1 cellular context compared by ENCODE assay signal in the genomic region with DNA sequence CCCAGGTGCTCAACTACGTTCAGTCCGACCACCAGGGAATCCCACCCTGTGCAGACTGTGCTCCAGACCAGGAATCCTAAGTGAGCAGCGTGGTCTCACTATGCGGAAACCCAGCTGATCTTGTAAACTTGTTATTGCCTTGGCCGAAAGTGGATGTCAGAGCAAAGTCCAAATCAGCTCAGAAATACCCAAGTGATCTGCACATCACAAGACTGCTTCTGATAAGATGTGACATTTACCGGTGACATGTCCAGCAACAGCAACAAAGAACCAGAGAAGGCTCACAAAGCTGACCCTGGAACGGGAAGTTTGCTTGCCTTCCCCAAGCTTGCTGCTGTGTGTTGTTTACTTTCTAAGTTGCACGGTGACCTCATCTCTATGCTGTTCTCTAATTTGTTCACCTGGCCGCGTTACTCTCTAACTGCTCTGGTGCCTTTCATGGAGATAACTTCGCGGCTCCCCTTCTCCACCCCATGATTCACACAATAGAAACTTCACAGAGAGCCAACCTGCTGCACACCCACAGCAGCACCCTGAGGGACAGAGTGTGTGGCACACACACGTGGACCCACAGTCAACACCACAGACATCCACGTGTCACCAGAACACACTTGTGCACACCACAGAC.
A peak's percentile ranks its signal among the peaks of the same experiment; 100 is the strongest.
TF ChIP-seq lines count a peak whose summit lies in the region.

No MANE protein-coding gene starts in this region.

TF ChIP-seq in K562, 482 proteins besides CTCF, POLR2A, EP300 and RAD21 (continued from another document and continues in another):
- TF ChIP-seq, protein P1, sequence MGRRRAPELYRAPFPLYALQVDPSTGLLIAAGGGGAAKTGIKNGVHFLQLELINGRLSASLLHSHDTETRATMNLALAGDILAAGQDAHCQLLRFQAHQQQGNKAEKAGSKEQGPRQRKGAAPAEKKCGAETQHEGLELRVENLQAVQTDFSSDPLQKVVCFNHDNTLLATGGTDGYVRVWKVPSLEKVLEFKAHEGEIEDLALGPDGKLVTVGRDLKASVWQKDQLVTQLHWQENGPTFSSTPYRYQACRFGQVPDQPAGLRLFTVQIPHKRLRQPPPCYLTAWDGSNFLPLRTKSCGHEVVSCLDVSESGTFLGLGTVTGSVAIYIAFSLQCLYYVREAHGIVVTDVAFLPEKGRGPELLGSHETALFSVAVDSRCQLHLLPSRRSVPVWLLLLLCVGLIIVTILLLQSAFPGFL (CRISPR knock-in tag; IDR thresholded peaks at IDR 0.05): peak; percentile 86; the same call in 1 of the 2 replicates
- TF ChIP-seq SRSF9 (IDR thresholded peaks at IDR 0.05; ENCODE audit: borderline replicate concordance, low read depth, low read length) (no peak), SNRNP70 (optimal IDR thresholded peaks at IDR 0.05; ENCODE audit: low read depth, low read length) (no peak), BHLHE40 (IDR thresholded peaks at IDR 0.05; ENCODE audit: low read length) (peak; percentile 2; the same call in 1 of the 2 replicates), CBFA2T3 (IDR thresholded peaks at IDR 0.05) (no peak), HDAC1 (IDR thresholded peaks at IDR 0.05) (no peak), L3MBTL2 (IDR thresholded peaks at IDR 0.05) (peak; percentile 36), HDAC8 (tag; IDR thresholded peaks at IDR 0.05) (no peak), BRD9 (IDR thresholded peaks at IDR 0.05; ENCODE audit: low read depth, partially characterized antibody) (no peak), ETV1 (tag; conservative IDR thresholded peaks at IDR 0.05; ENCODE audit: low read depth) (no peak), SRF (CRISPR knock-in tag; IDR thresholded peaks at IDR 0.05) (no peak), DPF2 (IDR thresholded peaks at IDR 0.05) (no peak), SAFB (IDR thresholded peaks at IDR 0.05; ENCODE audit: borderline replicate concordance, low read depth, low read length) (no peak), POU5F1 (IDR thresholded peaks at IDR 0.05; ENCODE audit: borderline replicate concordance, low read depth, low read length, partially characterized antibody) (no peak), MYC (IDR thresholded peaks at IDR 0.05; ENCODE audit: low read depth, low read length) (peak; percentile 20; the same call in 1 of the 2 replicates), MYC (CRISPR knock-in tag; IDR thresholded peaks at IDR 0.05; ENCODE audit: borderline replicate concordance, low read depth) (0 out of 2 replicates have a peak, but pooled peaks have one; percentile 16), MEF2A (IDR thresholded peaks at IDR 0.05; ENCODE audit: control insufficient read depth, low read depth, low read length) (no peak), BRCA1 (IDR thresholded peaks at IDR 0.05) (no peak), BRCA1 (CRISPR knock-in tag; IDR thresholded peaks at IDR 0.05) (no peak), ZNF79 (CRISPR knock-in tag; IDR thresholded peaks at IDR 0.05; ENCODE audit: low read depth) (no peak), ZNF77 (CRISPR knock-in tag; IDR thresholded peaks at IDR 0.05) (no peak), TEAD4 (IDR thresholded peaks at IDR 0.05; ENCODE audit: low read length) (no peak), TEAD4 (CRISPR knock-in tag; IDR thresholded peaks at IDR 0.05; ENCODE audit: borderline replicate concordance) (no peak), TAF7 (tag; IDR thresholded peaks at IDR 0.05) (no peak), HSF4 (CRISPR knock-in tag; IDR thresholded peaks at IDR 0.05; ENCODE audit: borderline replicate concordance) (no peak), CREM (IDR thresholded peaks at IDR 0.05; ENCODE audit: low read depth) (no peak), DACH1 (IDR thresholded peaks at IDR 0.05; ENCODE audit: partially characterized antibody) (no peak), ZNF445 (CRISPR knock-in tag; IDR thresholded peaks at IDR 0.05; ENCODE audit: low read depth) (no peak), SREBF1 (IDR thresholded peaks at IDR 0.05; ENCODE audit: borderline replicate concordance, low read depth, low read length) (no peak), ZNF3 (CRISPR knock-in tag; IDR thresholded peaks at IDR 0.05) (no peak), ZKSCAN8 (CRISPR knock-in tag; IDR thresholded peaks at IDR 0.05) (no peak), MECOM (CRISPR knock-in tag; IDR thresholded peaks at IDR 0.05) (no peak), CTBP1 (IDR thresholded peaks at IDR 0.05; ENCODE audit: borderline replicate concordance) (peak; percentile 74), CBX8 (IDR thresholded peaks at IDR 0.05; ENCODE audit: borderline replicate concordance, extremely low read depth, low read depth, low read length, poor library complexity, severe bottlenecking) (no peak), ZNF408 (CRISPR knock-in tag; IDR thresholded peaks at IDR 0.05; ENCODE audit: low read depth) (no peak)
- TF ChIP-seq, protein P2, sequence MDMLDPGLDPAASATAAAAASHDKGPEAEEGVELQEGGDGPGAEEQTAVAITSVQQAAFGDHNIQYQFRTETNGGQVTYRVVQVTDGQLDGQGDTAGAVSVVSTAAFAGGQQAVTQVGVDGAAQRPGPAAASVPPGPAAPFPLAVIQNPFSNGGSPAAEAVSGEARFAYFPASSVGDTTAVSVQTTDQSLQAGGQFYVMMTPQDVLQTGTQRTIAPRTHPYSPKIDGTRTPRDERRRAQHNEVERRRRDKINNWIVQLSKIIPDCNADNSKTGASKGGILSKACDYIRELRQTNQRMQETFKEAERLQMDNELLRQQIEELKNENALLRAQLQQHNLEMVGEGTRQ (CRISPR knock-in tag; IDR thresholded peaks at IDR 0.05): no peak
- TF ChIP-seq, protein P3, sequence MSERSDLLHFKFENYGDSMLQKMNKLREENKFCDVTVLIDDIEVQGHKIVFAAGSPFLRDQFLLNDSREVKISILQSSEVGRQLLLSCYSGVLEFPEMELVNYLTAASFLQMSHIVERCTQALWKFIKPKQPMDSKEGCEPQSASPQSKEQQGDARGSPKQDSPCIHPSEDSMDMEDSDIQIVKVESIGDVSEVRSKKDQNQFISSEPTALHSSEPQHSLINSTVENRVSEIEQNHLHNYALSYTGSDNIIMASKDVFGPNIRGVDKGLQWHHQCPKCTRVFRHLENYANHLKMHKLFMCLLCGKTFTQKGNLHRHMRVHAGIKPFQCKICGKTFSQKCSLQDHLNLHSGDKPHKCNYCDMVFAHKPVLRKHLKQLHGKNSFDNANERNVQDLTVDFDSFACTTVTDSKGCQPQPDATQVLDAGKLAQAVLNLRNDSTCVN (CRISPR knock-in tag; IDR thresholded peaks at IDR 0.05): no peak
- TF ChIP-seq, protein P4, sequence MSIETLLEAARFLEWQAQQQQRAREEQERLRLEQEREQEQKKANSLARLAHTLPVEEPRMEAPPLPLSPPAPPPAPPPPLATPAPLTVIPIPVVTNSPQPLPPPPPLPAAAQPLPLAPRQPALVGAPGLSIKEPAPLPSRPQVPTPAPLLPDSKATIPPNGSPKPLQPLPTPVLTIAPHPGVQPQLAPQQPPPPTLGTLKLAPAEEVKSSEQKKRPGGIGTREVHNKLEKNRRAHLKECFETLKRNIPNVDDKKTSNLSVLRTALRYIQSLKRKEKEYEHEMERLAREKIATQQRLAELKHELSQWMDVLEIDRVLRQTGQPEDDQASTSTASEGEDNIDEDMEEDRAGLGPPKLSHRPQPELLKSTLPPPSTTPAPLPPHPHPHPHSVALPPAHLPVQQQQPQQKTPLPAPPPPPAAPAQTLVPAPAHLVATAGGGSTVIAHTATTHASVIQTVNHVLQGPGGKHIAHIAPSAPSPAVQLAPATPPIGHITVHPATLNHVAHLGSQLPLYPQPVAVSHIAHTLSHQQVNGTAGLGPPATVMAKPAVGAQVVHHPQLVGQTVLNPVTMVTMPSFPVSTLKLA (conservative IDR thresholded peaks at IDR 0.05): 0 out of 4 replicates have a peak, but pooled peaks of 1 of the 2 experiments have one; percentile 28
- TF ChIP-seq, protein P5, sequence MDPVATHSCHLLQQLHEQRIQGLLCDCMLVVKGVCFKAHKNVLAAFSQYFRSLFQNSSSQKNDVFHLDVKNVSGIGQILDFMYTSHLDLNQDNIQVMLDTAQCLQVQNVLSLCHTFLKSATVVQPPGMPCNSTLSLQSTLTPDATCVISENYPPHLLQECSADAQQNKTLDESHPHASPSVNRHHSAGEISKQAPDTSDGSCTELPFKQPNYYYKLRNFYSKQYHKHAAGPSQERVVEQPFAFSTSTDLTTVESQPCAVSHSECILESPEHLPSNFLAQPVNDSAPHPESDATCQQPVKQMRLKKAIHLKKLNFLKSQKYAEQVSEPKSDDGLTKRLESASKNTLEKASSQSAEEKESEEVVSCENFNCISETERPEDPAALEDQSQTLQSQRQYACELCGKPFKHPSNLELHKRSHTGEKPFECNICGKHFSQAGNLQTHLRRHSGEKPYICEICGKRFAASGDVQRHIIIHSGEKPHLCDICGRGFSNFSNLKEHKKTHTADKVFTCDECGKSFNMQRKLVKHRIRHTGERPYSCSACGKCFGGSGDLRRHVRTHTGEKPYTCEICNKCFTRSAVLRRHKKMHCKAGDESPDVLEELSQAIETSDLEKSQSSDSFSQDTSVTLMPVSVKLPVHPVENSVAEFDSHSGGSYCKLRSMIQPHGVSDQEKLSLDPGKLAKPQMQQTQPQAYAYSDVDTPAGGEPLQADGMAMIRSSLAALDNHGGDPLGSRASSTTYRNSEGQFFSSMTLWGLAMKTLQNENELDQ (CRISPR knock-in tag; IDR thresholded peaks at IDR 0.05; ENCODE audit: borderline replicate concordance): no peak
- TF ChIP-seq, protein P6, sequence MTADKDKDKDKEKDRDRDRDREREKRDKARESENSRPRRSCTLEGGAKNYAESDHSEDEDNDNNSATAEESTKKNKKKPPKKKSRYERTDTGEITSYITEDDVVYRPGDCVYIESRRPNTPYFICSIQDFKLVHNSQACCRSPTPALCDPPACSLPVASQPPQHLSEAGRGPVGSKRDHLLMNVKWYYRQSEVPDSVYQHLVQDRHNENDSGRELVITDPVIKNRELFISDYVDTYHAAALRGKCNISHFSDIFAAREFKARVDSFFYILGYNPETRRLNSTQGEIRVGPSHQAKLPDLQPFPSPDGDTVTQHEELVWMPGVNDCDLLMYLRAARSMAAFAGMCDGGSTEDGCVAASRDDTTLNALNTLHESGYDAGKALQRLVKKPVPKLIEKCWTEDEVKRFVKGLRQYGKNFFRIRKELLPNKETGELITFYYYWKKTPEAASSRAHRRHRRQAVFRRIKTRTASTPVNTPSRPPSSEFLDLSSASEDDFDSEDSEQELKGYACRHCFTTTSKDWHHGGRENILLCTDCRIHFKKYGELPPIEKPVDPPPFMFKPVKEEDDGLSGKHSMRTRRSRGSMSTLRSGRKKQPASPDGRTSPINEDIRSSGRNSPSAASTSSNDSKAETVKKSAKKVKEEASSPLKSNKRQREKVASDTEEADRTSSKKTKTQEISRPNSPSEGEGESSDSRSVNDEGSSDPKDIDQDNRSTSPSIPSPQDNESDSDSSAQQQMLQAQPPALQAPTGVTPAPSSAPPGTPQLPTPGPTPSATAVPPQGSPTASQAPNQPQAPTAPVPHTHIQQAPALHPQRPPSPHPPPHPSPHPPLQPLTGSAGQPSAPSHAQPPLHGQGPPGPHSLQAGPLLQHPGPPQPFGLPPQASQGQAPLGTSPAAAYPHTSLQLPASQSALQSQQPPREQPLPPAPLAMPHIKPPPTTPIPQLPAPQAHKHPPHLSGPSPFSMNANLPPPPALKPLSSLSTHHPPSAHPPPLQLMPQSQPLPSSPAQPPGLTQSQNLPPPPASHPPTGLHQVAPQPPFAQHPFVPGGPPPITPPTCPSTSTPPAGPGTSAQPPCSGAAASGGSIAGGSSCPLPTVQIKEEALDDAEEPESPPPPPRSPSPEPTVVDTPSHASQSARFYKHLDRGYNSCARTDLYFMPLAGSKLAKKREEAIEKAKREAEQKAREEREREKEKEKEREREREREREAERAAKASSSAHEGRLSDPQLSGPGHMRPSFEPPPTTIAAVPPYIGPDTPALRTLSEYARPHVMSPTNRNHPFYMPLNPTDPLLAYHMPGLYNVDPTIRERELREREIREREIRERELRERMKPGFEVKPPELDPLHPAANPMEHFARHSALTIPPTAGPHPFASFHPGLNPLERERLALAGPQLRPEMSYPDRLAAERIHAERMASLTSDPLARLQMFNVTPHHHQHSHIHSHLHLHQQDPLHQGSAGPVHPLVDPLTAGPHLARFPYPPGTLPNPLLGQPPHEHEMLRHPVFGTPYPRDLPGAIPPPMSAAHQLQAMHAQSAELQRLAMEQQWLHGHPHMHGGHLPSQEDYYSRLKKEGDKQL (CRISPR knock-in tag; IDR thresholded peaks at IDR 0.05; ENCODE audit: borderline replicate concordance): 0 out of 2 replicates have a peak, but pooled peaks have one; percentile 75
- TF ChIP-seq, protein P7, sequence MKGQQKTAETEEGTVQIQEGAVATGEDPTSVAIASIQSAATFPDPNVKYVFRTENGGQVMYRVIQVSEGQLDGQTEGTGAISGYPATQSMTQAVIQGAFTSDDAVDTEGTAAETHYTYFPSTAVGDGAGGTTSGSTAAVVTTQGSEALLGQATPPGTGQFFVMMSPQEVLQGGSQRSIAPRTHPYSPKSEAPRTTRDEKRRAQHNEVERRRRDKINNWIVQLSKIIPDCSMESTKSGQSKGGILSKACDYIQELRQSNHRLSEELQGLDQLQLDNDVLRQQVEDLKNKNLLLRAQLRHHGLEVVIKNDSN (CRISPR knock-in tag; IDR thresholded peaks at IDR 0.05): no peak
- TF ChIP-seq, protein P8, sequence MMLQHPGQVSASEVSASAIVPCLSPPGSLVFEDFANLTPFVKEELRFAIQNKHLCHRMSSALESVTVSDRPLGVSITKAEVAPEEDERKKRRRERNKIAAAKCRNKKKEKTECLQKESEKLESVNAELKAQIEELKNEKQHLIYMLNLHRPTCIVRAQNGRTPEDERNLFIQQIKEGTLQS (IDR thresholded peaks at IDR 0.05): peak; percentile 88
- TF ChIP-seq, protein P8 (CRISPR knock-in tag; conservative IDR thresholded peaks at IDR 0.05): peak; percentile 58; the same call in 1 of the 2 replicates
- TF ChIP-seq, protein P9, sequence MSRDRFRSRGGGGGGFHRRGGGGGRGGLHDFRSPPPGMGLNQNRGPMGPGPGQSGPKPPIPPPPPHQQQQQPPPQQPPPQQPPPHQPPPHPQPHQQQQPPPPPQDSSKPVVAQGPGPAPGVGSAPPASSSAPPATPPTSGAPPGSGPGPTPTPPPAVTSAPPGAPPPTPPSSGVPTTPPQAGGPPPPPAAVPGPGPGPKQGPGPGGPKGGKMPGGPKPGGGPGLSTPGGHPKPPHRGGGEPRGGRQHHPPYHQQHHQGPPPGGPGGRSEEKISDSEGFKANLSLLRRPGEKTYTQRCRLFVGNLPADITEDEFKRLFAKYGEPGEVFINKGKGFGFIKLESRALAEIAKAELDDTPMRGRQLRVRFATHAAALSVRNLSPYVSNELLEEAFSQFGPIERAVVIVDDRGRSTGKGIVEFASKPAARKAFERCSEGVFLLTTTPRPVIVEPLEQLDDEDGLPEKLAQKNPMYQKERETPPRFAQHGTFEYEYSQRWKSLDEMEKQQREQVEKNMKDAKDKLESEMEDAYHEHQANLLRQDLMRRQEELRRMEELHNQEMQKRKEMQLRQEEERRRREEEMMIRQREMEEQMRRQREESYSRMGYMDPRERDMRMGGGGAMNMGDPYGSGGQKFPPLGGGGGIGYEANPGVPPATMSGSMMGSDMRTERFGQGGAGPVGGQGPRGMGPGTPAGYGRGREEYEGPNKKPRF (IDR thresholded peaks at IDR 0.05; ENCODE audit: low read depth, low read length): no peak
- TF ChIP-seq, protein P10, sequence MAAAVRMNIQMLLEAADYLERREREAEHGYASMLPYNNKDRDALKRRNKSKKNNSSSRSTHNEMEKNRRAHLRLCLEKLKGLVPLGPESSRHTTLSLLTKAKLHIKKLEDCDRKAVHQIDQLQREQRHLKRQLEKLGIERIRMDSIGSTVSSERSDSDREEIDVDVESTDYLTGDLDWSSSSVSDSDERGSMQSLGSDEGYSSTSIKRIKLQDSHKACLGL (CRISPR knock-in tag; IDR thresholded peaks at IDR 0.05; ENCODE audit: borderline replicate concordance, poor library complexity, severe bottlenecking): no peak
